Comparison of ENCODE assay signal across 1 cellular context in genomic region chr6:45448417-45449389, GRCh38.
TF ChIP-seq lines count a peak whose summit lies in the region.

No MANE protein-coding gene starts in this region.

TF ChIP-seq in HepG2, 621 proteins besides CTCF, POLR2A, EP300 and RAD21:
- TF ChIP-seq DDIT3 (CRISPR knock-in tag; IDR thresholded peaks at IDR 0.05) (no peak), POGZ (CRISPR knock-in tag; IDR thresholded peaks at IDR 0.05) (no peak)
